In the genomic region with DNA sequence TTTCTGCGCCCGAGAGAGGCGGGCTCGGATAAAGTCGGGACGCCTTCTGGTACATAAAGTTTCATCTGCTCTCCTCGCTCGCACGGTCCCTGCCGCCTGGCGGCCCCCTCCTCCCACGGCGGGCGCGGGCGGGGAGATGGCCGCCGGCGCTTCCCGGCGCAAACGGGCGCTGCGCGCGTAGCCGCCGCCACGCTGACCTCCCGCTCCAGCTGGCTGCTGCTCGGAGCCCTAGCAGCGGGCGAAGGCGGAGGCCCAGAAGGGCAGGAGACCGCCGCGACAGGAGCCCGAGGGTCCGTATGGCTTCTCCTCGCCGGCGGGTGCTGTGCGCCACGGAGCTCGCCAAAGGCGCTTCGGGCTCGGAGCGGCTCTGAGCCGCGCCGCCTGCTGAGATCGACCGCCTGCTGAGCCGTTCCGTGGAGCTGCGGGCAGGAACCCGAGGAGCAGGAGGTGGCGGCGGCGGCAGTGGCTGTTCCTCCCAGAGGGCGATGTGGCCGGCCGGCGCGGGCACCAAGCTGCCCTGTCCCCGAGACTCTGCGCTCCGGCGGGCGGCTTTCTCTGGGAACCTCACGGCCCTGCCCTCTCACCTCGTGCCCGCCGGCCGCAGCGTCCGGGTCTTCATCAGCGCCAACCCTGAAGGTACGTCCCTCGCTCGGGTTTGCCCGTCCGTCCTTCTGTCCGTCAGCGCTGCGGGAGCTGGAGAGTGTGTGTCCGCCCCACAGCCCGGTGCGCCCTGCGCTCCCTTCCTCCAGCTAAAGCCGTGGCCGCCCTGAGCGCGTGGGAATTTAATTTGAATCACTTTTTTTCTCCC, we compare ENCODE assay signal across 9 cellular contexts. TPM values are rescaled to one million over a fixed set of nuclear protein-coding genes. Genes with fewer than 3 reads are reported as not detected.
A peak's percentile ranks its signal among the peaks of the same experiment; 100 is the strongest.
DNase-seq lines count a peak whose midpoint lies in the region; ATAC-seq and TF ChIP-seq lines count a peak whose summit lies in the region.
"Had no signal": no experiment of that assay in that cellular context is flagged by ENCODE, and none has a peak within 500 bp of the region (broad histone marks: within the 10 kb centered on the region; RNA-seq: fewer than 3 reads in every experiment).

A gene with protein sequence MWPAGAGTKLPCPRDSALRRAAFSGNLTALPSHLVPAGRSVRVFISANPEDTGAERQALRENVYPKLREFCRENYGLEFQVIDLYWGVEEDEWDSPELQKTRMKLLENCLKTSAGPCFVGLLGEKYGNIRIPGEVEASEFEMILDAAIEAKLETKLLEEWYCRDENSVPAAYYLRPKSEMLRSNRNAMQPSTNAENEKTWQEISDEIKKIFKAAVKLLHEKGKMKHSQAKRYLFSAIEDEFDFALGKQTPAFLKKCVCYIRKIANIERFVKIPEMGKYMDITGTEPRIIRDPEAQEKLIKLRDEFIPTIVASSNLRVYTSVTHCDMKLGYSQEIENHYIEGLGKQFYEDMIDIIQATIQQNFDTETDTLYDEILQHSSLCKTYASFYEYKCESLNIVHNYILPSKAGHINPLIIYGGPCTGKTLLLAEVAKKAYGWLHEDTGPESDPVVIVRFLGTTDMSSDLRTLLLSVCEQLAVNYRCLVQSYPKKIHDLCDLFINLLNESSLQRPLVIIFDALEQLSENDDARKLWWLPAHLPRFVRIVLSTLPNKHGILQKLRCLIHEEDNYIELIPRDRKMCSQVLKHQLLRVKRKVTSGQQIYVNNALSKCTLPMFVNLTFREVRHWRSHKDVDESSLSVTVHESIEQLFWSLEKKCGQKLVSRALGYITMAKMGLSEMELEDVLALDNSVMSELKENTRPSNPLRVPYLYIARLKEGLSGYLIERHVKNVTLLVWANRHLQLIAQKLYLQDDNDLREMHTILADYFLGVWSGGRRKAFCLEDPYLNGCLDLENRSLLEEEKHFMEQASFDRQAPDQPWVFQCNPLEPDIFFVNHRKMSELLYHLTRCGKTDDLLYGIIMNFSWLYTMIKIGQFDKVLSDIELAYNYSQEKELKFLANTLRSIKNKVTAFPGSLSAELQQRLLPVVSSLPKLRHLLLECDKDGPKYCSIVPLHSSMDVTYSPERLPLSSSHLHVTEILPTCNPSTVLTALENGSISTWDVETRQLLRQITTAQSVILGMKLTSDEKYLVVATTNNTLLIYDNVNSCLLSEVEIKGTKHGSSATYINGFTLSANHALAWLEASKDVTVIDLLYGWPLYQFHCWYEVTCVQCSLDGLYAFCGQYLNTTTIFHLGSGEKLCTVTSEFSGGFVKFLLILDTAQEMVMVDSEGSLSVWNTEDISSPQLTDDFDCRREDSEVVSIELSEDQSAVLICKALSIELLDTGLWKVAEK (N-terminal part only) (plus strand): TSS at position 161 of the 808 bp plus-strand sequence. CDS start 325 bp downstream, at position 486.

- no peaks in the 10 kb centered on the region for H3F3A ChIP-seq in neural progenitor cell (ENCODE audit: low read depth)

- TF ChIP-seq CTCF in neural progenitor cell (IDR thresholded peaks at IDR 0.05) = peak; percentile 21

- H3K9ac ChIP-seq in neural progenitor cell = no peak within 1 kb of the TSS

- no peaks in the 10 kb centered on the region for H3K79me2 ChIP-seq in neural progenitor cell (ENCODE audit: low read depth)

- H3K4me1 ChIP-seq in neural progenitor cell = peaks cover 12% of the 10 kb centered on the region

- peaks cover 59% of the 10 kb centered on the region for H3K27me3 Mint-ChIP-seq in neural progenitor cell (ENCODE audit: insufficient read depth, low read depth)
- H3K27me3 Mint-ChIP-seq in activated naive CD4-positive, alpha-beta T cell treated with anti-CD3 and anti-CD28 coated beads, Interleukin-2, amount 10 ng/mL, durations not matched to agents 7 days and 5 days = peaks cover 47% of the 10 kb centered on the region

- H3K27ac Mint-ChIP-seq in neural progenitor cell = no peak within 1 kb of the TSS
- no peak within 1 kb of the TSS for H3K27ac Mint-ChIP-seq in activated naive CD4-positive, alpha-beta T cell treated with anti-CD3 and anti-CD28 coated beads, Interleukin-2, amount 10 ng/mL, durations not matched to agents 7 days and 5 days

- peaks cover 100% of the 10 kb centered on the region for H3K27me3 ChIP-seq in neural progenitor cell

- no peaks in the 10 kb centered on the region for H3K9me3 ChIP-seq in neural progenitor cell (ENCODE audit: low read depth)

- peaks cover 16% of the 10 kb centered on the region for H3K4me1 Mint-ChIP-seq in neural progenitor cell
- H3K4me1 Mint-ChIP-seq in activated naive CD4-positive, alpha-beta T cell treated with anti-CD3 and anti-CD28 coated beads, Interleukin-2, amount 10 ng/mL, durations not matched to agents 7 days and 5 days = no peaks in the 10 kb centered on the region
- H3K4me1 Mint-ChIP-seq: central memory CD8-positive, alpha-beta T cell had no signal

- no peaks in the 10 kb centered on the region for H3K36me3 Mint-ChIP-seq in neural progenitor cell
- H3K36me3 Mint-ChIP-seq in activated naive CD4-positive, alpha-beta T cell treated with anti-CD3 and anti-CD28 coated beads, Interleukin-2, amount 10 ng/mL, durations not matched to agents 7 days and 5 days = no peaks in the 10 kb centered on the region

- no peaks in the 10 kb centered on the region for H3K9me3 Mint-ChIP-seq in neural progenitor cell
- no peaks in the 10 kb centered on the region for H3K9me3 Mint-ChIP-seq in activated naive CD4-positive, alpha-beta T cell treated with anti-CD3 and anti-CD28 coated beads, Interleukin-2, amount 10 ng/mL, durations not matched to agents 7 days and 5 days
- H3K9me3 Mint-ChIP-seq: central memory CD8-positive, alpha-beta T cell had no signal

- H3K27ac ChIP-seq in neural progenitor cell = no peak within 1 kb of the TSS

- no peak for ATAC-seq in HG03139 (IDR thresholded peaks at IDR 0.05; ENCODE audit: unreplicated experiment)
- ATAC-seq in GM21786 (IDR thresholded peaks at IDR 0.05; ENCODE audit: unreplicated experiment) = no peak
- no peak for ATAC-seq in HG02973 (IDR thresholded peaks at IDR 0.05; ENCODE audit: unreplicated experiment)

- no peaks in the 10 kb centered on the region for H3K36me3 ChIP-seq in neural progenitor cell

- H4K20me1 ChIP-seq in neural progenitor cell (ENCODE audit: low read depth) = peaks cover 23% of the 10 kb centered on the region

- H3K4me2 ChIP-seq in neural progenitor cell = peak within 1 kb of the TSS; percentile 89

- H3K4me3 ChIP-seq in neural progenitor cell = peak within 1 kb of the TSS; percentile 63

- DNase-seq in DMS 273 (lab: John Stamatoyannopoulos, UW; ENCODE audit: unreplicated experiment) (peak; percentile 81), NCI-H510A (lab: John Stamatoyannopoulos, UW) (peak; percentile 19), germinal center (ENCODE audit: low spot score) (peak; percentile 2), neural progenitor cell (ENCODE audit: low spot score) (peak; percentile 74)
- no peak for DNase-seq in activated naive CD4-positive, alpha-beta T cell treated with anti-CD3 and anti-CD28 coated beads, Interleukin-2, amount 10 ng/mL, durations not matched to agents 7 days and 5 days

- CTCF ChIA-PET in activated naive CD4-positive, alpha-beta T cell treated with anti-CD3 and anti-CD28 coated beads, Interleukin-2, amount 10 ng/mL, durations not matched to agents 7 days and 5 days (lab: Charles Lee) = no interaction called here

- H2AFZ ChIP-seq in neural progenitor cell (replicated peaks) = peak within 1 kb of the TSS; percentile 64

- peak within 1 kb of the TSS; percentile 86 for H3K4me3 Mint-ChIP-seq in neural progenitor cell
- no peak within 1 kb of the TSS for H3K4me3 Mint-ChIP-seq in activated naive CD4-positive, alpha-beta T cell treated with anti-CD3 and anti-CD28 coated beads, Interleukin-2, amount 10 ng/mL, durations not matched to agents 7 days and 5 days
- H3K4me3 Mint-ChIP-seq: central memory CD8-positive, alpha-beta T cell had no signal

RNA-seq across cellular contexts. Expression of the gene that starts here (rescaled TPM):
- not detected in 2 replicates for total RNA-seq in neural progenitor cell (ENCODE audit: low replicate concordance)

Comparison
In these comparisons a context has a peak if more than half of its experiments do, and no peak if none do; other contexts are left out.
1. Peak in DNase-seq, H3K4me3 ChIP-seq and H3K4me2 ChIP-seq in neural progenitor cell; RNA of the gene not detected or under 1 TPM.